In genomic region chr1:160639652-160640051, GRCh38 we compare ENCODE assay signal across 12 cellular contexts. TPM values are rescaled to one million over a fixed set of nuclear protein-coding genes. Genes with fewer than 3 reads are reported as not detected.
DNase-seq lines count a peak whose midpoint lies in the region; ATAC-seq and FAIRE-seq lines count a peak whose summit lies in the region.
"Had no signal": no experiment of that assay in that cellular context is flagged by ENCODE, and none has a peak within 500 bp of the region (broad histone marks: within the 10 kb centered on the region; RNA-seq: fewer than 3 reads in every experiment).

No MANE protein-coding gene starts in this region.

- peaks cover 97% of the 10 kb centered on the region for H3K4me1 Mint-ChIP-seq in stimulated activated naive CD8-positive, alpha-beta T cell treated with anti-CD3 and anti-CD28 coated beads, Interleukin-15, Interleukin-2, amounts not matched to agents 100 ng/mL and 50 ng/mL, for 24 hours (ENCODE audit: low read depth)
- H3K4me1 Mint-ChIP-seq in effector memory CD8-positive, alpha-beta T cell (ENCODE audit: low read depth in 2 of 2) = peaks cover 61 to 77% of the 10 kb centered on the region in 2 donors

- H3K4me3 ChIP-seq in H7 (ENCODE audit: insufficient read depth, low read depth, low read length) = no peak overlapping the region
- H3K4me3 ChIP-seq: SJCRH30 had no signal

- FAIRE-seq in urothelium cell line (lab: Jason Lieb, UNC) = no peak
- FAIRE-seq: colon had no signal

- no peaks in the 10 kb centered on the region; the same call in 1 of the 2 replicates for H3K27me3 ChIP-seq in H7 (ENCODE audit: control insufficient read depth, insufficient read depth, low read length)
- H3K27me3 ChIP-seq: SJCRH30 had no signal

- H3K36me3 Mint-ChIP-seq in stimulated activated naive CD8-positive, alpha-beta T cell treated with anti-CD3 and anti-CD28 coated beads, Interleukin-15, Interleukin-2, amounts not matched to agents 100 ng/mL and 50 ng/mL, for 24 hours (ENCODE audit: low read depth) = peaks cover 92% of the 10 kb centered on the region
- peaks cover 50% of the 10 kb centered on the region for H3K36me3 Mint-ChIP-seq in effector memory CD8-positive, alpha-beta T cell (ENCODE audit: insufficient read depth)

- H3K4me3 Mint-ChIP-seq in stimulated activated naive CD8-positive, alpha-beta T cell treated with anti-CD3 and anti-CD28 coated beads, Interleukin-15, Interleukin-2, amounts not matched to agents 100 ng/mL and 50 ng/mL, for 24 hours = peak overlapping the region; percentile 83
- H3K4me3 Mint-ChIP-seq in effector memory CD8-positive, alpha-beta T cell = peak overlapping the region; percentile 74 to 97

- H3K36me3 ChIP-seq in H7 (replicated peaks; ENCODE audit: control insufficient read depth, insufficient read depth, low read length) = no peaks in the 10 kb centered on the region
- H3K36me3 ChIP-seq: SJCRH30 had no signal

- peak overlapping the region; percentile 99 for H3K27ac Mint-ChIP-seq in stimulated activated naive CD8-positive, alpha-beta T cell treated with anti-CD3 and anti-CD28 coated beads, Interleukin-15, Interleukin-2, amounts not matched to agents 100 ng/mL and 50 ng/mL, for 24 hours
- H3K27ac Mint-ChIP-seq in effector memory CD8-positive, alpha-beta T cell = peak overlapping the region; percentile 86 to 91

- ATAC-seq in stimulated activated naive CD8-positive, alpha-beta T cell treated with anti-CD3 and anti-CD28 coated beads, Interleukin-15, Interleukin-2, amounts not matched to agents 100 U/mL and 50 U/mL, for 24 hours = no peak
- ATAC-seq in effector memory CD8-positive, alpha-beta T cell (replicated peaks) = no peak
- no peak for ATAC-seq in HG03565 (IDR thresholded peaks at IDR 0.05; ENCODE audit: unreplicated experiment)

- H3K9me3 Mint-ChIP-seq in stimulated activated naive CD8-positive, alpha-beta T cell treated with anti-CD3 and anti-CD28 coated beads, Interleukin-15, Interleukin-2, amounts not matched to agents 100 ng/mL and 50 ng/mL, for 24 hours = no peaks in the 10 kb centered on the region
- H3K9me3 Mint-ChIP-seq in effector memory CD8-positive, alpha-beta T cell = no peaks in the 10 kb centered on the region

- no peaks in the 10 kb centered on the region for H3K27me3 Mint-ChIP-seq in stimulated activated naive CD8-positive, alpha-beta T cell treated with anti-CD3 and anti-CD28 coated beads, Interleukin-15, Interleukin-2, amounts not matched to agents 100 ng/mL and 50 ng/mL, for 24 hours
- H3K27me3 Mint-ChIP-seq in effector memory CD8-positive, alpha-beta T cell = no peaks in the 10 kb centered on the region

- DNase-seq in stimulated activated naive CD8-positive, alpha-beta T cell treated with anti-CD3 and anti-CD28 coated beads, Interleukin-15, Interleukin-2, amounts not matched to agents 100 U/mL and 50 U/mL, for 24 hours = no peak
- peak; percentile 25 for DNase-seq in SW480 (ENCODE audit: low spot score)
- DNase-seq in effector memory CD8-positive, alpha-beta T cell = no peak
- peak; percentile 31 for DNase-seq in urothelium cell line (ENCODE audit: low spot score)
- no peak for DNase-seq in NCI-H187 (lab: John Stamatoyannopoulos, UW)
- no peak for DNase-seq in H7
- DNase-seq: head of caudate nucleus had no signal

RNA-seq across cellular contexts. Expression of gene SLAMF1, which starts 7.2 kb away (rescaled TPM):
- not detected in 2 replicates for total RNA-seq in H7 (2014; rRNA removed; shearing (Covaris generic))
- total RNA-seq: NCI-H460, SJCRH30 had no signal

Comparison
In these comparisons a context has a peak if more than half of its experiments do, and no peak if none do; other contexts are left out.
1. DNase-seq: peak in SW480 (single experiment) and urothelium cell line (single experiment); none in stimulated activated naive CD8-positive, alpha-beta T cell treated with anti-CD3 and anti-CD28 coated beads, Interleukin-15, Interleukin-2, amounts not matched to agents 100 U/mL and 50 U/mL, for 24 hours (single experiment), effector memory CD8-positive, alpha-beta T cell (0 of 3), NCI-H187 (0 of 2) and H7 (single experiment).